Comparison of ENCODE assay signal across 1 cellular context in the genomic region with DNA sequence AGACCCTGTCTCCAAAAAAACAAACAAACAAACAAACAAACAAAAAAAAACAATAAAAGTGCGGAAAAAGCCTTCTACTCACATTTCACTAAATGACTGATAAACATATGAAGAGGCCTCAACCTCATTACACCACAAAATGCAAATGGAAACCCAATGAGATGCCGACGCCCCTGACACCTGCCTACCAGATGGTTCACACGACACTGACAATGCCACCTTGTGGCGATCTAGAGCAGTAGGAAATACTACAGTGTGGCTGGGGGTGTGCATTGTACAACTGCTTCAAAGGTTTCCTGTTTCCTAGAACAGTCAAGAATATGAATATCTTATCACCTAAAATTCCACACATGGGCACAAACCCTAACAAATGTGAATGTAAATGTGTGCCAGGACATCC.
TF ChIP-seq lines count a peak whose summit lies in the region.

No MANE protein-coding gene starts in this region.

TF ChIP-seq in K562, 482 proteins besides CTCF, POLR2A, EP300 and RAD21 (continues in another document):
- TF ChIP-seq ELF2 (CRISPR knock-in tag; IDR thresholded peaks at IDR 0.05) = no peak
- TF ChIP-seq ADNP (tag; IDR thresholded peaks at IDR 0.05) = no peak
- TF ChIP-seq, protein P1, sequence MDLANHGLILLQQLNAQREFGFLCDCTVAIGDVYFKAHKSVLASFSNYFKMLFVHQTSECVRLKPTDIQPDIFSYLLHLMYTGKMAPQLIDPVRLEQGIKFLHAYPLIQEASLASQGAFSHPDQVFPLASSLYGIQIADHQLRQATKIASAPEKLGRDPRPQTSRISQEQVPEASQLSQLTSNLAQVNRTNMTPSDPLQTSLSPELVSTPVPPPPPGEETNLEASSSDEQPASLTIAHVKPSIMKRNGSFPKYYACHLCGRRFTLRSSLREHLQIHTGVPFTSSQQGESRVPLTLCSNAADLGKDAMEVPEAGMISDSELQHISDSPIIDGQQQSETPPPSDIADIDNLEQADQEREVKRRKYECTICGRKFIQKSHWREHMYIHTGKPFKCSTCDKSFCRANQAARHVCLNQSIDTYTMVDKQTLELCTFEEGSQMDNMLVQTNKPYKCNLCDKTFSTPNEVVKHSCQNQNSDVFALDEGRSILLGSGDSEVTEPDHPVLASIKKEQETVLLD (IDR thresholded peaks at IDR 0.05) = no peak
- TF ChIP-seq ARID3A (IDR thresholded peaks at IDR 0.05; ENCODE audit: borderline replicate concordance, low read depth, low read length) = no peak
- no peak for TF ChIP-seq ZFP91 (CRISPR knock-in tag; IDR thresholded peaks at IDR 0.05)
- no peak for TF ChIP-seq FOXA3 (CRISPR knock-in tag; conservative IDR thresholded peaks at IDR 0.05 in 1 of 2, IDR thresholded peaks at IDR 0.05 in 1 of 2)
- TF ChIP-seq EHMT2 (IDR thresholded peaks at IDR 0.05) = peak; percentile 41; the same call in 1 of the 2 replicates
- no peak for TF ChIP-seq PHB2 (IDR thresholded peaks at IDR 0.05; ENCODE audit: low read depth)
- TF ChIP-seq HIVEP1 (CRISPR knock-in tag; IDR thresholded peaks at IDR 0.05) = no peak
- no peak for TF ChIP-seq MAFG (tag; conservative IDR thresholded peaks at IDR 0.05)
- TF ChIP-seq, protein P2, sequence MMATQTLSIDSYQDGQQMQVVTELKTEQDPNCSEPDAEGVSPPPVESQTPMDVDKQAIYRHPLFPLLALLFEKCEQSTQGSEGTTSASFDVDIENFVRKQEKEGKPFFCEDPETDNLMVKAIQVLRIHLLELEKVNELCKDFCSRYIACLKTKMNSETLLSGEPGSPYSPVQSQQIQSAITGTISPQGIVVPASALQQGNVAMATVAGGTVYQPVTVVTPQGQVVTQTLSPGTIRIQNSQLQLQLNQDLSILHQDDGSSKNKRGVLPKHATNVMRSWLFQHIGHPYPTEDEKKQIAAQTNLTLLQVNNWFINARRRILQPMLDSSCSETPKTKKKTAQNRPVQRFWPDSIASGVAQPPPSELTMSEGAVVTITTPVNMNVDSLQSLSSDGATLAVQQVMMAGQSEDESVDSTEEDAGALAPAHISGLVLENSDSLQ (IDR thresholded peaks at IDR 0.05) = no peak
- TF ChIP-seq, protein P3, sequence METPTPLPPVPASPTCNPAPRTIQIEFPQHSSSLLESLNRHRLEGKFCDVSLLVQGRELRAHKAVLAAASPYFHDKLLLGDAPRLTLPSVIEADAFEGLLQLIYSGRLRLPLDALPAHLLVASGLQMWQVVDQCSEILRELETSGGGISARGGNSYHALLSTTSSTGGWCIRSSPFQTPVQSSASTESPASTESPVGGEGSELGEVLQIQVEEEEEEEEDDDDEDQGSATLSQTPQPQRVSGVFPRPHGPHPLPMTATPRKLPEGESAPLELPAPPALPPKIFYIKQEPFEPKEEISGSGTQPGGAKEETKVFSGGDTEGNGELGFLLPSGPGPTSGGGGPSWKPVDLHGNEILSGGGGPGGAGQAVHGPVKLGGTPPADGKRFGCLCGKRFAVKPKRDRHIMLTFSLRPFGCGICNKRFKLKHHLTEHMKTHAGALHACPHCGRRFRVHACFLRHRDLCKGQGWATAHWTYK (CRISPR knock-in tag; IDR thresholded peaks at IDR 0.05) = no peak
- 0 out of 2 replicates have a peak, but pooled peaks have one; percentile 17 for TF ChIP-seq TSC22D4 (tag; IDR thresholded peaks at IDR 0.05)
- TF ChIP-seq NUFIP1 (IDR thresholded peaks at IDR 0.05; ENCODE audit: partially characterized antibody) = no peak
- TF ChIP-seq, protein P4, sequence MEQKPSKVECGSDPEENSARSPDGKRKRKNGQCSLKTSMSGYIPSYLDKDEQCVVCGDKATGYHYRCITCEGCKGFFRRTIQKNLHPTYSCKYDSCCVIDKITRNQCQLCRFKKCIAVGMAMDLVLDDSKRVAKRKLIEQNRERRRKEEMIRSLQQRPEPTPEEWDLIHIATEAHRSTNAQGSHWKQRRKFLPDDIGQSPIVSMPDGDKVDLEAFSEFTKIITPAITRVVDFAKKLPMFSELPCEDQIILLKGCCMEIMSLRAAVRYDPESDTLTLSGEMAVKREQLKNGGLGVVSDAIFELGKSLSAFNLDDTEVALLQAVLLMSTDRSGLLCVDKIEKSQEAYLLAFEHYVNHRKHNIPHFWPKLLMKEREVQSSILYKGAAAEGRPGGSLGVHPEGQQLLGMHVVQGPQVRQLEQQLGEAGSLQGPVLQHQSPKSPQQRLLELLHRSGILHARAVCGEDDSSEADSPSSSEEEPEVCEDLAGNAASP (IDR thresholded peaks at IDR 0.05) = no peak
- TF ChIP-seq, protein P5, sequence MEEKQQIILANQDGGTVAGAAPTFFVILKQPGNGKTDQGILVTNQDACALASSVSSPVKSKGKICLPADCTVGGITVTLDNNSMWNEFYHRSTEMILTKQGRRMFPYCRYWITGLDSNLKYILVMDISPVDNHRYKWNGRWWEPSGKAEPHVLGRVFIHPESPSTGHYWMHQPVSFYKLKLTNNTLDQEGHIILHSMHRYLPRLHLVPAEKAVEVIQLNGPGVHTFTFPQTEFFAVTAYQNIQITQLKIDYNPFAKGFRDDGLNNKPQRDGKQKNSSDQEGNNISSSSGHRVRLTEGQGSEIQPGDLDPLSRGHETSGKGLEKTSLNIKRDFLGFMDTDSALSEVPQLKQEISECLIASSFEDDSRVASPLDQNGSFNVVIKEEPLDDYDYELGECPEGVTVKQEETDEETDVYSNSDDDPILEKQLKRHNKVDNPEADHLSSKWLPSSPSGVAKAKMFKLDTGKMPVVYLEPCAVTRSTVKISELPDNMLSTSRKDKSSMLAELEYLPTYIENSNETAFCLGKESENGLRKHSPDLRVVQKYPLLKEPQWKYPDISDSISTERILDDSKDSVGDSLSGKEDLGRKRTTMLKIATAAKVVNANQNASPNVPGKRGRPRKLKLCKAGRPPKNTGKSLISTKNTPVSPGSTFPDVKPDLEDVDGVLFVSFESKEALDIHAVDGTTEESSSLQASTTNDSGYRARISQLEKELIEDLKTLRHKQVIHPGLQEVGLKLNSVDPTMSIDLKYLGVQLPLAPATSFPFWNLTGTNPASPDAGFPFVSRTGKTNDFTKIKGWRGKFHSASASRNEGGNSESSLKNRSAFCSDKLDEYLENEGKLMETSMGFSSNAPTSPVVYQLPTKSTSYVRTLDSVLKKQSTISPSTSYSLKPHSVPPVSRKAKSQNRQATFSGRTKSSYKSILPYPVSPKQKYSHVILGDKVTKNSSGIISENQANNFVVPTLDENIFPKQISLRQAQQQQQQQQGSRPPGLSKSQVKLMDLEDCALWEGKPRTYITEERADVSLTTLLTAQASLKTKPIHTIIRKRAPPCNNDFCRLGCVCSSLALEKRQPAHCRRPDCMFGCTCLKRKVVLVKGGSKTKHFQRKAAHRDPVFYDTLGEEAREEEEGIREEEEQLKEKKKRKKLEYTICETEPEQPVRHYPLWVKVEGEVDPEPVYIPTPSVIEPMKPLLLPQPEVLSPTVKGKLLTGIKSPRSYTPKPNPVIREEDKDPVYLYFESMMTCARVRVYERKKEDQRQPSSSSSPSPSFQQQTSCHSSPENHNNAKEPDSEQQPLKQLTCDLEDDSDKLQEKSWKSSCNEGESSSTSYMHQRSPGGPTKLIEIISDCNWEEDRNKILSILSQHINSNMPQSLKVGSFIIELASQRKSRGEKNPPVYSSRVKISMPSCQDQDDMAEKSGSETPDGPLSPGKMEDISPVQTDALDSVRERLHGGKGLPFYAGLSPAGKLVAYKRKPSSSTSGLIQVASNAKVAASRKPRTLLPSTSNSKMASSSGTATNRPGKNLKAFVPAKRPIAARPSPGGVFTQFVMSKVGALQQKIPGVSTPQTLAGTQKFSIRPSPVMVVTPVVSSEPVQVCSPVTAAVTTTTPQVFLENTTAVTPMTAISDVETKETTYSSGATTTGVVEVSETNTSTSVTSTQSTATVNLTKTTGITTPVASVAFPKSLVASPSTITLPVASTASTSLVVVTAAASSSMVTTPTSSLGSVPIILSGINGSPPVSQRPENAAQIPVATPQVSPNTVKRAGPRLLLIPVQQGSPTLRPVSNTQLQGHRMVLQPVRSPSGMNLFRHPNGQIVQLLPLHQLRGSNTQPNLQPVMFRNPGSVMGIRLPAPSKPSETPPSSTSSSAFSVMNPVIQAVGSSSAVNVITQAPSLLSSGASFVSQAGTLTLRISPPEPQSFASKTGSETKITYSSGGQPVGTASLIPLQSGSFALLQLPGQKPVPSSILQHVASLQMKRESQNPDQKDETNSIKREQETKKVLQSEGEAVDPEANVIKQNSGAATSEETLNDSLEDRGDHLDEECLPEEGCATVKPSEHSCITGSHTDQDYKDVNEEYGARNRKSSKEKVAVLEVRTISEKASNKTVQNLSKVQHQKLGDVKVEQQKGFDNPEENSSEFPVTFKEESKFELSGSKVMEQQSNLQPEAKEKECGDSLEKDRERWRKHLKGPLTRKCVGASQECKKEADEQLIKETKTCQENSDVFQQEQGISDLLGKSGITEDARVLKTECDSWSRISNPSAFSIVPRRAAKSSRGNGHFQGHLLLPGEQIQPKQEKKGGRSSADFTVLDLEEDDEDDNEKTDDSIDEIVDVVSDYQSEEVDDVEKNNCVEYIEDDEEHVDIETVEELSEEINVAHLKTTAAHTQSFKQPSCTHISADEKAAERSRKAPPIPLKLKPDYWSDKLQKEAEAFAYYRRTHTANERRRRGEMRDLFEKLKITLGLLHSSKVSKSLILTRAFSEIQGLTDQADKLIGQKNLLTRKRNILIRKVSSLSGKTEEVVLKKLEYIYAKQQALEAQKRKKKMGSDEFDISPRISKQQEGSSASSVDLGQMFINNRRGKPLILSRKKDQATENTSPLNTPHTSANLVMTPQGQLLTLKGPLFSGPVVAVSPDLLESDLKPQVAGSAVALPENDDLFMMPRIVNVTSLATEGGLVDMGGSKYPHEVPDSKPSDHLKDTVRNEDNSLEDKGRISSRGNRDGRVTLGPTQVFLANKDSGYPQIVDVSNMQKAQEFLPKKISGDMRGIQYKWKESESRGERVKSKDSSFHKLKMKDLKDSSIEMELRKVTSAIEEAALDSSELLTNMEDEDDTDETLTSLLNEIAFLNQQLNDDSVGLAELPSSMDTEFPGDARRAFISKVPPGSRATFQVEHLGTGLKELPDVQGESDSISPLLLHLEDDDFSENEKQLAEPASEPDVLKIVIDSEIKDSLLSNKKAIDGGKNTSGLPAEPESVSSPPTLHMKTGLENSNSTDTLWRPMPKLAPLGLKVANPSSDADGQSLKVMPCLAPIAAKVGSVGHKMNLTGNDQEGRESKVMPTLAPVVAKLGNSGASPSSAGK (IDR thresholded peaks at IDR 0.05) = peak; percentile 90
- peak in 1 of 2 experiments; percentile 86 for TF ChIP-seq E2F6 (IDR thresholded peaks at IDR 0.05; ENCODE audit: borderline replicate concordance in 1 of 2, extremely low read depth in 1 of 2, insufficient read depth in 1 of 2, insufficient read length in 1 of 2, low read depth in 1 of 2, low read length in 1 of 2, poor library complexity in 1 of 2, severe bottlenecking in 1 of 2)
- TF ChIP-seq L3MBTL2 (IDR thresholded peaks at IDR 0.05) = peak; percentile 91
- TF ChIP-seq CBX3 (IDR thresholded peaks at IDR 0.05; ENCODE audit: borderline replicate concordance in 1 of 2, low read length in 2 of 2) = 0 out of 3 replicates have a peak, but pooled peaks of 1 of the 2 experiments have one; percentile 57
- TF ChIP-seq PCBP1 (IDR thresholded peaks at IDR 0.05; ENCODE audit: low read depth, low read length, poor library complexity, severe bottlenecking) = no peak
- no peak for TF ChIP-seq ZNF280B (CRISPR knock-in tag; IDR thresholded peaks at IDR 0.05)
- no peak for TF ChIP-seq MTA3 (IDR thresholded peaks at IDR 0.05; ENCODE audit: borderline replicate concordance)
- no peak for TF ChIP-seq RBM17 (IDR thresholded peaks at IDR 0.05; ENCODE audit: borderline replicate concordance, low read depth, low read length)
- TF ChIP-seq ZNF583 (CRISPR knock-in tag; IDR thresholded peaks at IDR 0.05) = no peak
- TF ChIP-seq HDAC1 (IDR thresholded peaks at IDR 0.05) = no peak
- TF ChIP-seq PRMT5 (CRISPR knock-in tag; IDR thresholded peaks at IDR 0.05) = no peak
